Comparison of ENCODE assay signal across 8 cellular contexts in the genomic region with DNA sequence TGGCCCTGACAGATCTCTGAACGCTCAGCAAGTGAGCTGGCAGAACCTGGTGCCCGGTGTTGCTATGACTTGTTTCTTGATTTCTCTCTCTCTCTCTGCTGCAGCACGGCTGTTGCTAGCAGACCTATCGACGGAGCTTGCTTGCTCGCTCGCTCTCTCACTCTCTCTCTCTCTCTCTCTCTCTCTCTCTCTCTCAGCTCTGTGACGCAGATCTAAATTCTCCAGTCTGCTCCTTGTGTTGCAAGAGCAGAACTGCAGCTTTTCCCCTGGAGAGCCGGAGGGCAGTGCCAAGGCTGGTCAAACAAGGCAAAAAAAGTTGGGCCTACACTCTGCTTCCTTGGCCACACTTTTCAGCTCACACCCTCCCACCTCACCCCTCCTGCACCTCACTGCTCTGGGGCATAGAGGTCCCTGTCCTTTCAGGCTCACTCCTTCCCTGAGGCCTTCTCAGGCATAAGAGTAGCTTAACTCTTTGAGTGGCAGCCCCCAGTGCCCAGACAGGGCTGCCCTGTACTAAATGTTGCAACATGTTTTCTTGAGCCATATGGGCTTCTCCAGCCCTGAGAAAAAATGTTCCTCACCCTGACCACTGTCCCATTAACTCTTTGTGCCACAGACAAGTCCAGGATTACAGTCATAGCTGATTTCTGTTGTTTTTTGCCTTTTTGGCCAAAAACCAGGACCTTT.
DNase-seq lines count a peak whose midpoint lies in the region; ATAC-seq, FAIRE-seq and TF ChIP-seq lines count a peak whose summit lies in the region.

No MANE protein-coding gene starts in this region.

- H3K9ac ChIP-seq in DND-41 (ENCODE audit: low read depth, low read length), result no peak overlapping the region
- no peak overlapping the region for H3K9ac ChIP-seq in H1 (replicated peaks in 1 of 4; ENCODE audit: extremely low read depth in 1 of 4, low read depth in 3 of 4, low read length in 3 of 4)

- H3K27me3 ChIP-seq in DND-41 (ENCODE audit: insufficient read depth, low read length, poor library complexity) (no peaks in the 10 kb centered on the region), H1 (replicated peaks in 1 of 4; ENCODE audit: control insufficient read depth in 3 of 4, extremely low read depth in 1 of 4, insufficient read depth in 3 of 4, low read length in 3 of 4) (no peaks in the 10 kb centered on the region)

- no peak overlapping the region for H2BK12ac ChIP-seq in H1 (ENCODE audit: low read depth, low read length)

- H3K79me1 ChIP-seq in H1 (ENCODE audit: low read depth, low read length), result no peaks in the 10 kb centered on the region; the same call in 1 of the 2 replicates

- CTCF ChIA-PET in H1 (lab: Charles Lee; ENCODE audit: partially characterized antibody), result interaction anchor here (0.5 to 6.4 kb wide), 19 partner anchors 11 to 998 kb away, joined by 3 to 54 read pairs (median 5); no protein-coding TSS in a partner anchor

- no peak overlapping the region for H3K18ac ChIP-seq in H1 (ENCODE audit: extremely low read depth, low read length)

- TF ChIP-seq RAD21 in H1 (IDR thresholded peaks at IDR 0.05 in 1 of 2, conservative IDR thresholded peaks at IDR 0.05 in 1 of 2; ENCODE audit: low read depth in 2 of 2, low read length in 2 of 2), result peak in 1 of 2 experiments; percentile 27; a peak in 1 of 4 replicates

- no peaks in the 10 kb centered on the region for H3K9me3 ChIP-seq in DND-41 (ENCODE audit: insufficient read depth, low read length, severe bottlenecking)
- no peaks in the 10 kb centered on the region for H3K9me3 ChIP-seq in H1 (ENCODE audit: insufficient read depth in 2 of 2, low read depth in 1 of 2, low read length in 1 of 2)

- H2BK5ac ChIP-seq in H1 (ENCODE audit: low read depth, low read length), result no peak overlapping the region

- no peak overlapping the region for H4K8ac ChIP-seq in H1 (ENCODE audit: extremely low read depth, insufficient read depth, low read length)

- no peak overlapping the region for H2AK5ac ChIP-seq in H1 (ENCODE audit: low read depth, low read length)

- peaks cover 14% of the 10 kb centered on the region for H3K4me1 Mint-ChIP-seq in mesothelial cell of epicardium

- POLR2A ChIA-PET in H1 (lab: Charles Lee; ENCODE audit: partially characterized antibody), result no interaction called here

- no peak overlapping the region for H4K91ac ChIP-seq in H1 (replicated peaks; ENCODE audit: insufficient read length, low read length)

- H4K20me1 ChIP-seq in DND-41 (ENCODE audit: insufficient read depth, low read length), result peaks cover 95% of the 10 kb centered on the region
- no peaks in the 10 kb centered on the region for H4K20me1 ChIP-seq in H1 (replicated peaks in 1 of 2; ENCODE audit: control insufficient read depth in 1 of 2, insufficient read depth in 2 of 2, low read length in 2 of 2)

- no peak overlapping the region for H2BK120ac ChIP-seq in H1 (replicated peaks; ENCODE audit: low read depth, low read length)

- no peak overlapping the region for H3K4me2 ChIP-seq in DND-41 (ENCODE audit: insufficient read depth, low read length)
- H3K4me2 ChIP-seq in H1 (ENCODE audit: insufficient read depth in 1 of 2, low read depth in 2 of 2, low read length in 2 of 2), result no peak overlapping the region

- TF ChIP-seq POLR2A in H1 (IDR thresholded peaks at IDR 0.05; ENCODE audit: control extremely low read depth in 1 of 2, low read depth in 2 of 2, low read length in 2 of 2), result no peak

- WGBS in H1 (ENCODE audit: extremely low coverage in 1 of 2, insufficient coverage in 1 of 2, insufficient read length in 1 of 2, insufficient replicate concordance in 2 of 2, low coverage in 1 of 2, low lambda C conversion rate in 2 of 2, missing lambda C conversion rate in 1 of 2), 2 experiments, result 70% methylated on average over 6 of the region's 9 CpGs; no CpG with 5 or more reads in 1 of the 2 experiments

- peaks cover 87% of the 10 kb centered on the region for H3K36me3 ChIP-seq in DND-41 (ENCODE audit: insufficient read depth, low read length)
- no peaks in the 10 kb centered on the region for H3K36me3 ChIP-seq in H1 (ENCODE audit: control insufficient read depth in 2 of 4, insufficient read depth in 4 of 4, low read length in 3 of 4)

- no peak for TF ChIP-seq EP300 in H1 (IDR thresholded peaks at IDR 0.05; ENCODE audit: borderline replicate concordance in 1 of 2, low read depth in 2 of 2, low read length in 2 of 2)

- TF ChIP-seq CTCF in DND-41 (IDR thresholded peaks at IDR 0.05; ENCODE audit: borderline replicate concordance, extremely low read depth, low read length, poor library complexity, severe bottlenecking) (peak; percentile 13), H1 (IDR thresholded peaks at IDR 0.05; ENCODE audit: control extremely low read depth in 1 of 3, insufficient read depth in 1 of 3, low read depth in 1 of 3, low read length in 3 of 3) (peak; percentile 15 to 59 (median 45)), mesothelial cell of epicardium (IDR thresholded peaks at IDR 0.05; ENCODE audit: unreplicated experiment) (peak; percentile 43)

- no peak overlapping the region for H3K4ac ChIP-seq in H1 (replicated peaks; ENCODE audit: insufficient read length, low read depth, low read length)

- H2BK20ac ChIP-seq in H1 (ENCODE audit: low read length), result no peak overlapping the region

- H3K36me3 Mint-ChIP-seq in mesothelial cell of epicardium, result no peaks in the 10 kb centered on the region

- H3K4me3 ChIP-seq in DND-41 (ENCODE audit: low read depth in 1 of 2, low read length in 2 of 2), result no peak overlapping the region
- no peak overlapping the region for H3K4me3 ChIP-seq in H1 (ENCODE audit: extremely low read depth in 1 of 4, insufficient read depth in 2 of 4, low read depth in 3 of 4, low read length in 4 of 4)

- peaks cover 2% of the 10 kb centered on the region for H3K27me3 Mint-ChIP-seq in mesothelial cell of epicardium (ENCODE audit: low read depth)

- no peak overlapping the region for H3K56ac ChIP-seq in H1 (replicated peaks; ENCODE audit: insufficient read length, low read depth, low read length)

- H3K27ac ChIP-seq in DND-41 (ENCODE audit: low read length) (peak overlapping the region; percentile 47), H1 (ENCODE audit: low read depth, low read length) (no peak overlapping the region)

- no peaks in the 10 kb centered on the region for H3K9me3 Mint-ChIP-seq in mesothelial cell of epicardium

- H3K4me1 ChIP-seq in DND-41 (ENCODE audit: insufficient read depth, low read length) (no peaks in the 10 kb centered on the region), H1 (replicated peaks in 1 of 4; ENCODE audit: control insufficient read depth in 3 of 4, insufficient read depth in 4 of 4, low read length in 3 of 4) (peaks cover 0 to 3% (median 0%) of the 10 kb centered on the region in 4 experiments; a peak in 2 of 7 replicates)

- peak overlapping the region; percentile 50 for H3K4me3 Mint-ChIP-seq in mesothelial cell of epicardium

- no peak overlapping the region for H4K5ac ChIP-seq in H1 (ENCODE audit: insufficient read length, low read depth, low read length)

- no peaks in the 10 kb centered on the region for H3K23me2 ChIP-seq in H1 (ENCODE audit: low read depth, low read length)

- H2BK15ac ChIP-seq in H1 (ENCODE audit: low read length), result no peak overlapping the region

- no peak overlapping the region for H3K23ac ChIP-seq in H1 (ENCODE audit: insufficient read length)

- no peak for FAIRE-seq in H1 (lab: Jason Lieb, UNC)

- H3K27ac Mint-ChIP-seq in mesothelial cell of epicardium, result peak overlapping the region; percentile 90

- DNase-seq in DND-41 (peak; percentile 13), GOT3 (lab: John Stamatoyannopoulos, UW) (peak; percentile 68), NCI-H2227 (lab: John Stamatoyannopoulos, UW; ENCODE audit: unreplicated experiment) (peak; percentile 89), H1 (ENCODE audit: low read depth in 1 of 2, low spot score in 2 of 2) (peak; percentile 39 to 54), mesothelial cell of epicardium (ENCODE audit: low spot score in 2 of 2, unreplicated experiment in 2 of 2) (peak in 1 of 2 experiments; percentile 56), NCI-H1105 (lab: John Stamatoyannopoulos, UW) (no peak)
- DNase-seq in activated CD8-positive, alpha-beta memory T cell treated with anti-CD3 and anti-CD28 coated beads, Interleukin-2, amount 50 U/mL, for 1 hour (ENCODE audit: extremely low read depth), result peak; percentile 60
- DNase-seq in stimulated activated CD8-positive, alpha-beta memory T cell treated with anti-CD3 and anti-CD28 coated beads, Interleukin-12 subunit alpha, Interleukin-12 subunit beta, amount 100 ng/mL, for 4 hours (ENCODE audit: low read depth), result peak; percentile 45

- no peak overlapping the region for H2AFZ ChIP-seq in DND-41 (ENCODE audit: low read depth, low read length)
- no peak overlapping the region for H2AFZ ChIP-seq in H1 (ENCODE audit: low read length)

- peak; percentile 22; the same call in 2 of the 3 replicates for ATAC-seq in DND-41 (ENCODE audit: insufficient read depth, low read depth)

- H3K79me2 ChIP-seq in DND-41 (ENCODE audit: insufficient read depth, low read length) (peaks cover 100% of the 10 kb centered on the region), H1 (ENCODE audit: control insufficient read depth in 1 of 2, insufficient read depth in 2 of 2, low read length in 2 of 2) (no peaks in the 10 kb centered on the region)

- H3K14ac ChIP-seq in H1 (ENCODE audit: insufficient read length), result no peak overlapping the region

TF ChIP-seq in H1, 55 proteins besides CTCF, POLR2A, EP300 and RAD21:
- TF ChIP-seq BACH1 (IDR thresholded peaks at IDR 0.05; ENCODE audit: low read length) (no peak), YY1 (IDR thresholded peaks at IDR 0.05; ENCODE audit: low read depth, low read length) (0 out of 2 replicates have a peak, but pooled peaks have one; percentile 32), CREB1 (IDR thresholded peaks at IDR 0.05) (peak; percentile 71), POLR2AphosphoS5 (IDR thresholded peaks at IDR 0.05; ENCODE audit: low read depth, low read length) (no peak), SP1 (IDR thresholded peaks at IDR 0.05; ENCODE audit: low read depth, low read length) (0 out of 2 replicates have a peak, but pooled peaks have one; percentile 36), PHF8 (conservative IDR thresholded peaks at IDR 0.05; ENCODE audit: low read depth, low read length) (no peak), JUND (IDR thresholded peaks at IDR 0.05; ENCODE audit: low read length) (peak; percentile 100)
TF ChIP-seq in H1: peak in this region for 4.
